Comparison of ENCODE assay signal across 23 cellular contexts in the genomic region with DNA sequence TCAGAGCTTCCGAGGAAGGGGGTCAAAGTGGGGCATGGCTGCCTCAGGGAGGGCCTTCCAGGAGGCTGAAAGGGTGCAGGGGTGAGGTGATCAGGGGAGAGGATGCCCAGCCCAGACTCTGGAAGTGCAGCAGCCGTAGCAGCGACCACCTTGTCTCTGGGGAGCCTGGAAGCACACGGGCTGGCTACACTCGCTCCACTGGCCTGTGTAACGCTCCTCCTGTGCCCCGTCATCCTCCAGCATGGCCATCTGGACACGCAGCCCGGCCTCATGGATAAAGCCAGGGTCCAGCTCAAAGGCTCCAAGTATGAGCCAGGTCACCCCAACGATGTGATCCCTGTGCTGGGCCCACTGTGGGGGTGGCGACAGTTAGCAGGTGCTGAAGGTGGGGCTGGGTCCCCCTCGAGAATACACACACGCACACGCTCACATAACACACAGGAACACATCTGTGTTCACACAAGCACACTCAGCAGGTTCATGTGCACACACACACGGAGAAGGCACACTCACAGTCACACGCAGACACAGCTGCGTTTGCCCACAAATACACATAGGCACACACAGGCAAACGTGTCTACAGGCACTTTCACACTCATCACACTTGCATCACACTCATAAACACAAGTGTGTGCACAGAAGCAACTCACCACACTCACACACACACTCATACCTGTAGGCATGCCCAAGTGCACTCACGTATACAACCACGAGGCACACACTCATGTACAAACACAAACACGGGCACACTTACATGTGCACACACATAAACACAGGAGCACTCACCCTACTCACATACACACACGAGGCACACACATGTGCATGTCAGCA. TPM values are rescaled to one million over a fixed set of nuclear protein-coding genes. Genes with fewer than 3 reads are reported as not detected.
DNase-seq lines count a peak whose midpoint lies in the region; ATAC-seq and TF ChIP-seq lines count a peak whose summit lies in the region.
"Had no signal": no experiment of that assay in that cellular context is flagged by ENCODE, and none has a peak within 500 bp of the region (broad histone marks: within the 10 kb centered on the region; RNA-seq: fewer than 3 reads in every experiment).

No MANE protein-coding gene starts in this region.

- H3K9ac ChIP-seq in DND-41 (ENCODE audit: low read depth, low read length): no peak overlapping the region
- no peak overlapping the region for H3K9ac ChIP-seq in OCI-LY3 (ENCODE audit: low read length)

- intact Hi-C loops in sigmoid colon (cut with DNase I) (no loop called here), right cardiac atrium (cut with DNase I) (no loop called here)

- no peak overlapping the region for H3K4me2 ChIP-seq in DND-41 (ENCODE audit: insufficient read depth, low read length)
- H3K4me2 ChIP-seq in OCI-LY3 (ENCODE audit: low read length): peak overlapping the region; percentile 65

- peaks cover 9% of the 10 kb centered on the region for H3K4me1 Mint-ChIP-seq in glutamatergic neuron (ENCODE audit: low read depth, unreplicated experiment)

- no peak for DNase-seq in DND-41
- peak; percentile 40 for DNase-seq in glutamatergic neuron
- peak; percentile 48 for DNase-seq in sigmoid colon
- DNase-seq in right cardiac atrium: no peak
- DNase-seq in brain microvascular endothelial cell: no peak
- DNase-seq: activated CD4-positive, alpha-beta T cell treated with anti-CD3 and anti-CD28 coated beads, Interleukin-2, amount 50 U/mL, for 1 hour; activated gamma-delta T cell; amniotic stem cell; dermis blood vessel endothelial cell; heart right ventricle; immature natural killer cell; NCI-H1930; NCI-H345; NCI-H82; occipital lobe; right lobe of liver; SHP77 treated with DMSO at 0.1 percent for 48 hours; thyroid gland had no signal

- H3K27ac ChIP-seq in DND-41 (ENCODE audit: low read length) (no peak overlapping the region), OCI-LY3 (ENCODE audit: low read length) (peak overlapping the region; percentile 72), sigmoid colon (no peak overlapping the region), right cardiac atrium (ENCODE audit: low read length) (no peak overlapping the region), brain microvascular endothelial cell (no peak overlapping the region)
- H3K27ac ChIP-seq: right lobe of liver, thyroid gland had no signal

- no peak for TF ChIP-seq POLR2A in sigmoid colon (IDR thresholded peaks at IDR 0.05)

- ATAC-seq in DND-41 (ENCODE audit: insufficient read depth, low read depth) (0 out of 3 replicates have a peak, but pooled peaks have one; percentile 24), right cardiac atrium (no peak), HG03196 (IDR thresholded peaks at IDR 0.05; ENCODE audit: unreplicated experiment) (no peak), GM18867 (IDR thresholded peaks at IDR 0.05; ENCODE audit: unreplicated experiment) (no peak)

- no peaks in the 10 kb centered on the region for H3K9me3 ChIP-seq in DND-41 (ENCODE audit: insufficient read depth, low read length, severe bottlenecking)
- H3K9me3 ChIP-seq in OCI-LY3 (ENCODE audit: insufficient read depth, low read length): no peaks in the 10 kb centered on the region
- no peaks in the 10 kb centered on the region for H3K9me3 ChIP-seq in sigmoid colon
- H3K9me3 ChIP-seq in right cardiac atrium (ENCODE audit: control insufficient read depth, low read length): no peaks in the 10 kb centered on the region
- H3K9me3 ChIP-seq: heart right ventricle, left lung, mucosa of descending colon, right lobe of liver, thyroid gland had no signal

- no peaks in the 10 kb centered on the region for H3K36me3 Mint-ChIP-seq in glutamatergic neuron (ENCODE audit: unreplicated experiment)
- H3K36me3 Mint-ChIP-seq: immature natural killer cell had no signal

- H3K36me3 ChIP-seq in DND-41 (ENCODE audit: insufficient read depth, low read length) (peaks cover 15% of the 10 kb centered on the region), OCI-LY3 (replicated peaks; ENCODE audit: low read depth, low read length) (peaks cover 23% of the 10 kb centered on the region), sigmoid colon (no peaks in the 10 kb centered on the region), brain microvascular endothelial cell (replicated peaks) (no peaks in the 10 kb centered on the region)
- H3K36me3 ChIP-seq: heart right ventricle, left lung, right lobe of liver, thyroid gland had no signal

- peaks cover 9% of the 10 kb centered on the region for H3K9me3 Mint-ChIP-seq in glutamatergic neuron (ENCODE audit: unreplicated experiment)
- H3K9me3 Mint-ChIP-seq: immature natural killer cell had no signal

- peaks cover 4% of the 10 kb centered on the region for H3K27me3 Mint-ChIP-seq in glutamatergic neuron (ENCODE audit: unreplicated experiment)

- no peak for TF ChIP-seq CTCF in DND-41 (IDR thresholded peaks at IDR 0.05; ENCODE audit: borderline replicate concordance, extremely low read depth, low read length, poor library complexity, severe bottlenecking)
- no peak for TF ChIP-seq CTCF in OCI-LY3 (IDR thresholded peaks at IDR 0.05; ENCODE audit: low read depth, low read length)
- no peak for TF ChIP-seq CTCF in glutamatergic neuron (IDR thresholded peaks at IDR 0.05; ENCODE audit: partially characterized antibody, unreplicated experiment)
- no peak for TF ChIP-seq CTCF in sigmoid colon (IDR thresholded peaks at IDR 0.05)
- TF ChIP-seq CTCF in brain microvascular endothelial cell (IDR thresholded peaks at IDR 0.05; ENCODE audit: low read depth, low read length, missing control alignments): no peak

- H3K4me3 Mint-ChIP-seq in glutamatergic neuron (ENCODE audit: unreplicated experiment): peak overlapping the region; percentile 11
- H3K4me3 Mint-ChIP-seq: immature natural killer cell had no signal

- H3K27ac Mint-ChIP-seq in glutamatergic neuron (ENCODE audit: unreplicated experiment): peak overlapping the region; percentile 33

- H3K4me1 ChIP-seq in DND-41 (ENCODE audit: insufficient read depth, low read length) (peaks cover under 1% of the 10 kb centered on the region; the same call in 1 of the 2 replicates), OCI-LY3 (ENCODE audit: low read length) (peaks cover 26% of the 10 kb centered on the region), sigmoid colon (no peaks in the 10 kb centered on the region), right cardiac atrium (ENCODE audit: control insufficient read depth, insufficient read depth, low read length) (no peaks in the 10 kb centered on the region)
- H3K4me1 ChIP-seq: right lobe of liver, thyroid gland had no signal

- no peak overlapping the region for H3K4me3 ChIP-seq in DND-41 (ENCODE audit: low read depth in 1 of 2, low read length in 2 of 2)
- H3K4me3 ChIP-seq in OCI-LY3 (ENCODE audit: low read length): 0 out of 2 replicates have a peak overlapping the region, but pooled peaks have one; percentile 19
- no peak overlapping the region for H3K4me3 ChIP-seq in sigmoid colon
- no peak overlapping the region for H3K4me3 ChIP-seq in right cardiac atrium (ENCODE audit: low read length)
- H3K4me3 ChIP-seq in brain microvascular endothelial cell (ENCODE audit: low read depth, low read length): no peak overlapping the region
- H3K4me3 ChIP-seq: heart right ventricle, left lung, mucosa of descending colon, right lobe of liver, thyroid gland had no signal

- no peak overlapping the region for H2AFZ ChIP-seq in DND-41 (ENCODE audit: low read depth, low read length)
- H2AFZ ChIP-seq in OCI-LY3 (ENCODE audit: low read depth, low read length): no peak overlapping the region

- H4K20me1 ChIP-seq in DND-41 (ENCODE audit: insufficient read depth, low read length): peaks cover 14% of the 10 kb centered on the region
- H4K20me1 ChIP-seq in OCI-LY3 (ENCODE audit: insufficient read depth, low read length): no peaks in the 10 kb centered on the region

- in situ Hi-C loops in brain microvascular endothelial cell (cut with HindIII; ENCODE audit: low pct_ligation_motif_present, low sequenced_read_pairs): no loop called here

- no peak for TF ChIP-seq EP300 in sigmoid colon (IDR thresholded peaks at IDR 0.05)

- no peaks in the 10 kb centered on the region for H3K79me2 ChIP-seq in DND-41 (ENCODE audit: insufficient read depth, low read length)
- no peaks in the 10 kb centered on the region for H3K79me2 ChIP-seq in OCI-LY3 (ENCODE audit: low read length)

- WGBS in sigmoid colon, 2 donors: 85 to 87% methylated on average over 22 of the region's 22 CpGs
- WGBS in right cardiac atrium: 84% methylated on average over 22 of the region's 22 CpGs

- no peaks in the 10 kb centered on the region for H3K27me3 ChIP-seq in DND-41 (ENCODE audit: insufficient read depth, low read length, poor library complexity)
- no peaks in the 10 kb centered on the region for H3K27me3 ChIP-seq in OCI-LY3 (ENCODE audit: low read depth, low read length)
- H3K27me3 ChIP-seq in sigmoid colon: no peaks in the 10 kb centered on the region
- no peaks in the 10 kb centered on the region for H3K27me3 ChIP-seq in right cardiac atrium (ENCODE audit: control insufficient read depth, insufficient read depth)
- no peaks in the 10 kb centered on the region for H3K27me3 ChIP-seq in brain microvascular endothelial cell (replicated peaks)
- H3K27me3 ChIP-seq: heart right ventricle, left lung, right lobe of liver, thyroid gland had no signal

RNA-seq across cellular contexts. Expression of gene POLR3K, which starts 19.3 kb away (rescaled TPM):
- total RNA-seq in glutamatergic neuron (ENCODE audit: unreplicated experiment): 10.2 TPM
- 1 to 10 TPM; 1.7 to 6.4 (median 5.0) TPM for total RNA-seq in sigmoid colon
- polyA plus RNA-seq in sigmoid colon: 10 to 100 TPM; 11.4 to 22.1 (median 11.8) TPM
- total RNA-seq in right cardiac atrium: 10 to 100 TPM in 3 of 4 donors, 1 to 10 TPM in 1; 9.8 to 13.4 (median 11.6) TPM
- 11.2 TPM for polyA plus RNA-seq in right cardiac atrium

RNA-seq across cellular contexts. Expression of gene SNRNP25, which starts 19.5 kb away (rescaled TPM):
- total RNA-seq in glutamatergic neuron (ENCODE audit: unreplicated experiment): 21.5 TPM
- total RNA-seq in sigmoid colon: 10 to 100 TPM; 23.0 to 36.5 (median 32.4) TPM
- polyA plus RNA-seq in sigmoid colon: 10 to 100 TPM; 26.4 to 41.7 (median 38.8) TPM
- total RNA-seq in right cardiac atrium: 10 to 100 TPM; 54.8 to 71.4 (median 62.3) TPM
- polyA plus RNA-seq in right cardiac atrium: 108 TPM

RNA-seq across cellular contexts. Expression of gene RHBDF1, which starts 38.3 kb away (rescaled TPM):
- total RNA-seq in glutamatergic neuron (ENCODE audit: unreplicated experiment): 25.2 TPM
- total RNA-seq in sigmoid colon: 10 to 100 TPM; 16.8 to 42.1 (median 19.6) TPM
- polyA plus RNA-seq in sigmoid colon: 10 to 100 TPM in 1 of 3 donors, 1 to 10 TPM in 2; 6.0 to 22.3 (median 6.0) TPM
- total RNA-seq in right cardiac atrium: 10 to 100 TPM; 20.4 to 26.7 (median 24.2) TPM
- polyA plus RNA-seq in right cardiac atrium: 29.6 TPM

RNA-seq across cellular contexts. Expression of gene MPG, which starts 43.9 kb away (rescaled TPM):
- total RNA-seq in glutamatergic neuron (ENCODE audit: unreplicated experiment) (24.7 TPM), sigmoid colon (100 to 1,000 TPM in 2 of 4 donors, 10 to 100 TPM in 2; 74.3 to 118 (median 100.0) TPM), right cardiac atrium (10 to 100 TPM; 31.8 to 39.3 (median 37.9) TPM)
- polyA plus RNA-seq in sigmoid colon (10 to 100 TPM; 52.2 to 72.7 (median 72.5) TPM), right cardiac atrium (56.8 TPM)

Comparison
In these comparisons a context has a peak if more than half of its experiments do, and no peak if none do; other contexts are left out.
1. DNase-seq: peak in glutamatergic neuron (single experiment) and sigmoid colon (single experiment); none in DND-41 (single experiment), right cardiac atrium (0 of 3) and brain microvascular endothelial cell (single experiment).